Comparison of ENCODE assay signal across 25 cellular contexts in genomic region chr18:77634495-77634894, GRCh38.
"Had no signal": no experiment of that assay in that cellular context is flagged by ENCODE, and none has a peak within 500 bp of the region (broad histone marks: within the 10 kb centered on the region; RNA-seq: fewer than 3 reads in every experiment).

No MANE protein-coding gene starts in this region.

- H3K27ac ChIP-seq: left lung, lower lobe of right lung, pancreas, prostate gland, skin epidermis, suprapubic skin, thoracic aorta, tibial artery, upper lobe of right lung had no signal

- DNase-seq: hypothalamus; kidney glomerular epithelial cell; left cardiac atrium; left lung; lower lobe of right lung; mammary epithelial cell; mesenchymal stem cell; naive thymus-derived CD8-positive, alpha-beta T cell; nephron progenitor cell; pancreas; posterior cingulate gyrus; retina; right cardiac atrium; stimulated activated CD4-positive, alpha-beta T cell treated with anti-CD3 and anti-CD28 coated beads, Interleukin-4, amount 100 ng/mL, for 24 hours; stimulated activated naive CD4-positive, alpha-beta T cell; tibial artery; trophoblast cell; upper lobe of right lung had no signal

- H3K4me1 ChIP-seq: left lung, lower lobe of right lung, pancreas, prostate gland, suprapubic skin, tibial artery, upper lobe of right lung had no signal

- H3K9me3 Mint-ChIP-seq: stimulated activated effector memory CD8-positive, alpha-beta T cell treated with anti-CD3 and anti-CD28 coated beads, Interleukin-12 subunit alpha, Interleukin-12 subunit beta, amount 100 ng/mL, for 72 hours; stimulated activated naive CD8-positive, alpha-beta T cell treated with anti-CD3 and anti-CD28 coated beads, Interleukin-15, Interleukin-2, amounts not matched to agents 100 ng/mL and 50 ng/mL, for 24 hours had no signal

- H3K36me3 Mint-ChIP-seq: stimulated activated effector memory CD8-positive, alpha-beta T cell treated with anti-CD3 and anti-CD28 coated beads, Interleukin-12 subunit alpha, Interleukin-12 subunit beta, amount 100 ng/mL, for 72 hours had no signal

- H3K4me3 Mint-ChIP-seq: naive thymus-derived CD8-positive, alpha-beta T cell; nephron progenitor cell; stimulated activated effector memory CD8-positive, alpha-beta T cell treated with anti-CD3 and anti-CD28 coated beads, Interleukin-12 subunit alpha, Interleukin-12 subunit beta, amount 100 ng/mL, for 72 hours; stimulated activated naive CD8-positive, alpha-beta T cell treated with anti-CD3 and anti-CD28 coated beads, Interleukin-15, Interleukin-2, amounts not matched to agents 100 ng/mL and 50 ng/mL, for 24 hours had no signal

- H3K4me3 ChIP-seq: left lung, lower lobe of right lung, pancreas, prostate gland, skin epidermis, suprapubic skin, thoracic aorta, tibial artery, upper lobe of right lung had no signal

- H3K4me1 Mint-ChIP-seq: naive thymus-derived CD8-positive, alpha-beta T cell; nephron progenitor cell; stimulated activated effector memory CD8-positive, alpha-beta T cell treated with anti-CD3 and anti-CD28 coated beads, Interleukin-12 subunit alpha, Interleukin-12 subunit beta, amount 100 ng/mL, for 72 hours had no signal

- H3K27ac Mint-ChIP-seq: naive thymus-derived CD8-positive, alpha-beta T cell; nephron progenitor cell; stimulated activated effector memory CD8-positive, alpha-beta T cell treated with anti-CD3 and anti-CD28 coated beads, Interleukin-12 subunit alpha, Interleukin-12 subunit beta, amount 100 ng/mL, for 72 hours; stimulated activated naive CD8-positive, alpha-beta T cell treated with anti-CD3 and anti-CD28 coated beads, Interleukin-15, Interleukin-2, amounts not matched to agents 100 ng/mL and 50 ng/mL, for 24 hours had no signal

- H3K36me3 ChIP-seq: left lung, lower lobe of right lung, pancreas, prostate gland, suprapubic skin, thoracic aorta, tibial artery, upper lobe of right lung had no signal

- H3K9me3 ChIP-seq: left lung, lower lobe of right lung, pancreas, prostate gland, suprapubic skin, thoracic aorta, upper lobe of right lung had no signal

- ATAC-seq: left lung; lower lobe of right lung; naive thymus-derived CD8-positive, alpha-beta T cell; pancreas; right cardiac atrium; sciatic nerve; stimulated activated effector memory CD8-positive, alpha-beta T cell treated with anti-CD3 and anti-CD28 coated beads, Interleukin-12 subunit alpha, Interleukin-12 subunit beta, amount 100 ng/mL, for 72 hours; upper lobe of right lung had no signal

- H3K27me3 ChIP-seq: pancreas, suprapubic skin, tibial artery, upper lobe of right lung had no signal
